Comparison of ENCODE assay signal across 13 cellular contexts in genomic region chr4:153409924-153410501, GRCh38. TPM values are rescaled to one million over a fixed set of nuclear protein-coding genes. Genes with fewer than 3 reads are reported as not detected.
DNase-seq lines count a peak whose midpoint lies in the region; ATAC-seq and TF ChIP-seq lines count a peak whose summit lies in the region.
"Had no signal": no experiment of that assay in that cellular context is flagged by ENCODE, and none has a peak within 500 bp of the region (broad histone marks: within the 10 kb centered on the region; RNA-seq: fewer than 3 reads in every experiment).

No MANE protein-coding gene starts in this region.

- H3K27me3 ChIP-seq in SK-N-SH (ENCODE audit: insufficient read depth) (no peaks in the 10 kb centered on the region), tibial artery (no peaks in the 10 kb centered on the region), tibial nerve (no peaks in the 10 kb centered on the region)
- H3K27me3 ChIP-seq: colonic mucosa, esophagus squamous epithelium, transverse colon had no signal

- TF ChIP-seq POLR2A in tibial nerve (IDR thresholded peaks at IDR 0.05): no peak

- no peak overlapping the region for H3K4me3 Mint-ChIP-seq in activated T-cell treated with anti-CD3 and anti-CD28 coated beads, Interleukin-2, amount 50 U/mL, for 72 hours
- H3K4me3 Mint-ChIP-seq: activated naive CD8-positive, alpha-beta T cell treated with anti-CD3 and anti-CD28 coated beads for 36 hours had no signal

- intact Hi-C loops in tibial artery (cut with DNase I; ENCODE audit: low total_unique reads): no loop called here

- no peak for TF ChIP-seq RAD21 in SK-N-SH (IDR thresholded peaks at IDR 0.05; ENCODE audit: low read length)

- H3K9ac ChIP-seq in SK-N-SH: no peak overlapping the region; the same call in 1 of the 2 replicates

- H3K9me3 ChIP-seq in SK-N-SH (no peaks in the 10 kb centered on the region), tibial artery (no peaks in the 10 kb centered on the region), tibial nerve (no peaks in the 10 kb centered on the region)
- H3K9me3 ChIP-seq: colonic mucosa, esophagus squamous epithelium, transverse colon had no signal

- H4K20me1 ChIP-seq in SK-N-SH (ENCODE audit: insufficient read depth): no peaks in the 10 kb centered on the region

- CTCF ChIA-PET in SK-N-SH (lab: Yijun Ruan, JAX): interaction anchor here (0.7 kb wide), 1 partner anchor 71 kb away, joined by 3 read pairs; no protein-coding TSS in a partner anchor

- H2AFZ ChIP-seq in SK-N-SH (ENCODE audit: low read depth): peak overlapping the region; percentile 17; the same call in 1 of the 2 replicates

- POLR2A ChIA-PET in SK-N-SH (lab: Yijun Ruan, JAX): no interaction called here

- peaks cover 0 to 2% of the 10 kb centered on the region in 2 donors for H3K9me3 Mint-ChIP-seq in activated T-cell treated with anti-CD3 and anti-CD28 coated beads, Interleukin-2, amount 50 U/mL, for 72 hours

- peaks cover 11% of the 10 kb centered on the region for H3F3A ChIP-seq in SK-N-SH (replicated peaks; ENCODE audit: insufficient read depth)

- H3K27ac Mint-ChIP-seq in activated T-cell treated with anti-CD3 and anti-CD28 coated beads, Interleukin-2, amount 50 U/mL, for 72 hours: peak overlapping the region; percentile 24
- H3K27ac Mint-ChIP-seq: activated naive CD8-positive, alpha-beta T cell treated with anti-CD3 and anti-CD28 coated beads for 36 hours had no signal

- TF ChIP-seq CTCF in SK-N-SH (IDR thresholded peaks at IDR 0.05) (no peak), fibroblast of mammary gland (conservative IDR thresholded peaks at IDR 0.05; ENCODE audit: control insufficient read depth, insufficient read depth, low read depth, low read length) (no peak), tibial artery (IDR thresholded peaks at IDR 0.05) (no peak), tibial nerve (IDR thresholded peaks at IDR 0.05) (no peak)

- TF ChIP-seq EP300 in SK-N-SH (IDR thresholded peaks at IDR 0.05; ENCODE audit: borderline replicate concordance in 1 of 2, low read depth in 1 of 2, low read length in 1 of 2) (no peak), tibial nerve (IDR thresholded peaks at IDR 0.05) (no peak)

- H3K27ac ChIP-seq in SK-N-SH (ENCODE audit: low read depth in 2 of 2, low read length in 1 of 2): peak overlapping the region; percentile 39 to 58
- H3K27ac ChIP-seq in tibial artery: peak overlapping the region; percentile 71 to 75
- no peak overlapping the region for H3K27ac ChIP-seq in tibial nerve
- H3K27ac ChIP-seq: colonic mucosa, esophagus squamous epithelium, transverse colon had no signal

- peaks cover 2 to 7% of the 10 kb centered on the region in 2 experiments; a peak in 3 of 4 replicates for H3K4me1 ChIP-seq in SK-N-SH (ENCODE audit: control insufficient read depth in 1 of 2, insufficient read depth in 2 of 2, low read depth in 1 of 2, low read length in 1 of 2)
- peaks cover 0 to 19% (median 3%) of the 10 kb centered on the region in 4 donors for H3K4me1 ChIP-seq in tibial artery
- no peaks in the 10 kb centered on the region for H3K4me1 ChIP-seq in tibial nerve
- H3K4me1 ChIP-seq: colonic mucosa had no signal

- H3K9me2 ChIP-seq in SK-N-SH: no peaks in the 10 kb centered on the region

- H3K36me3 ChIP-seq in SK-N-SH (replicated peaks in 1 of 2; ENCODE audit: control insufficient read depth in 1 of 2, insufficient read depth in 2 of 2, low read length in 1 of 2) (no peaks in the 10 kb centered on the region), tibial artery (no peaks in the 10 kb centered on the region), tibial nerve (no peaks in the 10 kb centered on the region)
- H3K36me3 ChIP-seq: colonic mucosa, esophagus squamous epithelium, transverse colon had no signal

- no peaks in the 10 kb centered on the region for H3K79me2 ChIP-seq in SK-N-SH (ENCODE audit: insufficient read depth)

- H3K4me3 ChIP-seq in SK-N-SH (ENCODE audit: low read depth in 2 of 2, low read length in 1 of 2) (no peak overlapping the region), fibroblast of mammary gland (ENCODE audit: control insufficient read depth, low read depth, low read length) (no peak overlapping the region), tibial artery (no peak overlapping the region), tibial nerve (no peak overlapping the region)
- H3K4me3 ChIP-seq: colonic mucosa, esophagus squamous epithelium, transverse colon had no signal

- H3K27me3 Mint-ChIP-seq in activated T-cell treated with anti-CD3 and anti-CD28 coated beads, Interleukin-2, amount 50 U/mL, for 72 hours (ENCODE audit: low read depth): no peaks in the 10 kb centered on the region
- H3K27me3 Mint-ChIP-seq: activated naive CD8-positive, alpha-beta T cell treated with anti-CD3 and anti-CD28 coated beads for 36 hours had no signal

- 94% methylated on average over 4 of the region's 4 CpGs for WGBS in SK-N-SH (ENCODE audit: low lambda C conversion rate)
- 65 to 69% methylated on average over 4 of the region's 4 CpGs for WGBS in tibial nerve, 2 donors

- no peaks in the 10 kb centered on the region for H3K4me1 Mint-ChIP-seq in activated T-cell treated with anti-CD3 and anti-CD28 coated beads, Interleukin-2, amount 50 U/mL, for 72 hours (ENCODE audit: low read depth)

- DNase-seq in activated T-cell treated with anti-CD3 and anti-CD28 coated beads, Interleukin-2, amount 50 U/mL, for 72 hours: no peak
- DNase-seq in activated T-cell treated with anti-CD3 and anti-CD28 coated beads, Interleukin-2, amount 50 U/mL, for 48 hours: no peak
- no peak for DNase-seq in SK-N-SH
- DNase-seq in fibroblast of mammary gland (ENCODE audit: low read depth): peak; percentile 38
- DNase-seq in tibial artery: no peak
- DNase-seq in cerebellar cortex (ENCODE audit: low spot score): no peak
- DNase-seq in activated CD4-positive, CD25-positive, alpha-beta regulatory T cell (lab: John Stamatoyannopoulos, UW): no peak
- DNase-seq in tibial nerve (ENCODE audit: low spot score in 2 of 2): no peak
- DNase-seq: activated naive CD8-positive, alpha-beta T cell treated with anti-CD3 and anti-CD28 coated beads for 36 hours; colonic mucosa; esophagus squamous epithelium; NCI-H510A; transverse colon had no signal

- H3K36me3 Mint-ChIP-seq in activated T-cell treated with anti-CD3 and anti-CD28 coated beads, Interleukin-2, amount 50 U/mL, for 72 hours (ENCODE audit: insufficient read depth in 2 of 2): peaks cover 2 to 15% of the 10 kb centered on the region in 2 donors

- no peak overlapping the region; the same call in 1 of the 2 replicates for H3K4me2 ChIP-seq in SK-N-SH

- no peak for ATAC-seq in activated T-cell treated with anti-CD3 and anti-CD28 coated beads, Interleukin-2, amount 50 U/mL, for 72 hours (replicated peaks in 1 of 2)

TF ChIP-seq in SK-N-SH, 30 proteins besides CTCF, POLR2A, EP300 and RAD21:
- TF ChIP-seq, protein P1, sequence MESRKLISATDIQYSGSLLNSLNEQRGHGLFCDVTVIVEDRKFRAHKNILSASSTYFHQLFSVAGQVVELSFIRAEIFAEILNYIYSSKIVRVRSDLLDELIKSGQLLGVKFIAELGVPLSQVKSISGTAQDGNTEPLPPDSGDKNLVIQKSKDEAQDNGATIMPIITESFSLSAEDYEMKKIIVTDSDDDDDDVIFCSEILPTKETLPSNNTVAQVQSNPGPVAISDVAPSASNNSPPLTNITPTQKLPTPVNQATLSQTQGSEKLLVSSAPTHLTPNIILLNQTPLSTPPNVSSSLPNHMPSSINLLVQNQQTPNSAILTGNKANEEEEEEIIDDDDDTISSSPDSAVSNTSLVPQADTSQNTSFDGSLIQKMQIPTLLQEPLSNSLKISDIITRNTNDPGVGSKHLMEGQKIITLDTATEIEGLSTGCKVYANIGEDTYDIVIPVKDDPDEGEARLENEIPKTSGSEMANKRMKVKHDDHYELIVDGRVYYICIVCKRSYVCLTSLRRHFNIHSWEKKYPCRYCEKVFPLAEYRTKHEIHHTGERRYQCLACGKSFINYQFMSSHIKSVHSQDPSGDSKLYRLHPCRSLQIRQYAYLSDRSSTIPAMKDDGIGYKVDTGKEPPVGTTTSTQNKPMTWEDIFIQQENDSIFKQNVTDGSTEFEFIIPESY (IDR thresholded peaks at IDR 0.05; ENCODE audit: borderline replicate concordance, low read depth): no peak
- TF ChIP-seq TAF1 (IDR thresholded peaks at IDR 0.05; ENCODE audit: borderline replicate concordance, low read depth, low read length): no peak
- no peak for TF ChIP-seq FOXJ3 (CRISPR knock-in tag; IDR thresholded peaks at IDR 0.05)
- TF ChIP-seq GABPA (IDR thresholded peaks at IDR 0.05; ENCODE audit: low read depth): no peak
- no peak for TF ChIP-seq FOXM1 (IDR thresholded peaks at IDR 0.05; ENCODE audit: low read depth)
- no peak for TF ChIP-seq EZH2phosphoT487 (IDR thresholded peaks at IDR 0.05; ENCODE audit: borderline replicate concordance, low read depth)
- no peak for TF ChIP-seq SMC3 (IDR thresholded peaks at IDR 0.05; ENCODE audit: low read depth, low read length)
- no peak for TF ChIP-seq NRF1 (IDR thresholded peaks at IDR 0.05; ENCODE audit: low read depth, low read length)
- TF ChIP-seq TEAD4 (IDR thresholded peaks at IDR 0.05; ENCODE audit: borderline replicate concordance, insufficient read depth): no peak
TF ChIP-seq in SK-N-SH: peak in this region for 0.

RNA-seq across cellular contexts. Expression of gene TMEM131L, which starts 56.1 kb away (rescaled TPM):
- total RNA-seq in activated T-cell treated with anti-CD3 and anti-CD28 coated beads, Interleukin-2, amount 50 U/mL, for 72 hours: 10 to 100 TPM; 32.7 to 44.4 TPM
- polyA plus RNA-seq in SK-N-SH (2012; rRNA removed): 6.2 and 6.8 TPM in 2 replicates
- 4.6 and 4.9 TPM in 2 replicates for polyA plus RNA-seq in SK-N-SH (2012; cell fraction: cytosol; rRNA removed)
- polyA plus RNA-seq in SK-N-SH (2012; cell fraction: nucleus; rRNA removed): 15.8 and 17.0 TPM in 2 replicates
- total RNA-seq in tibial nerve: 10 to 100 TPM in 3 of 4 donors, 1 to 10 TPM in 1; 8.7 to 19.9 (median 12.1) TPM

Comparison
In these comparisons a context has a peak if more than half of its experiments do, and no peak if none do; other contexts are left out.
1. H3K27ac ChIP-seq: peak in SK-N-SH (2 of 2) and tibial artery (2 of 2); none in tibial nerve (0 of 4).